ENCODE assay signal across 19 cellular contexts in genomic region chr2:144274131-144274530, GRCh38.
DNase-seq lines count a peak whose midpoint lies in the region; ATAC-seq, FAIRE-seq and TF ChIP-seq lines count a peak whose summit lies in the region.
"Had no signal": no experiment of that assay in that cellular context is flagged by ENCODE, and none has a peak within 500 bp of the region (broad histone marks: within the 10 kb centered on the region; RNA-seq: fewer than 3 reads in every experiment).

No MANE protein-coding gene starts in this region.

- H3K36me3 ChIP-seq in bronchial epithelial cell (ENCODE audit: control insufficient read depth, insufficient read depth, low read length) (no peaks in the 10 kb centered on the region), right lobe of liver (no peaks in the 10 kb centered on the region)

- FAIRE-seq in bronchial epithelial cell (lab: Jason Lieb, UNC), result no peak
- FAIRE-seq: G401.6 had no signal

- no peaks in the 10 kb centered on the region for H3K27me3 Mint-ChIP-seq in naive thymus-derived CD8-positive, alpha-beta T cell
- H3K27me3 Mint-ChIP-seq: CD4-positive, alpha-beta T cell had no signal

- WGBS in right lobe of liver (ENCODE audit: insufficient coverage, low coverage, low lambda C conversion rate, missing lambda C conversion rate), result 42% methylated on average over 2 of the region's 2 CpGs

- H3K4me1 Mint-ChIP-seq in naive thymus-derived CD8-positive, alpha-beta T cell, result peaks cover 4 to 21% (median 7%) of the 10 kb centered on the region in 4 donors

- H3K27me3 ChIP-seq in bronchial epithelial cell (ENCODE audit: control insufficient read depth, insufficient read depth, low read length), result no peaks in the 10 kb centered on the region
- no peaks in the 10 kb centered on the region for H3K27me3 ChIP-seq in right lobe of liver
- H3K27me3 ChIP-seq: BLaER1 treated with 17β-estradiol and CSF1 and Interleukin-3, amounts not matched to agents 10 nM and 100 nM had no signal

- TF ChIP-seq CTCF in bronchial epithelial cell (IDR thresholded peaks at IDR 0.05; ENCODE audit: insufficient read depth, low read length, severe bottlenecking), result no peak
- no peak for TF ChIP-seq CTCF in fibroblast of pulmonary artery (IDR thresholded peaks at IDR 0.05; ENCODE audit: low read length, missing control alignments)
- no peak for TF ChIP-seq CTCF in right lobe of liver (IDR thresholded peaks at IDR 0.05)

- peak in 3 of 4 donors; percentile 35 to 47 (median 44) for ATAC-seq in right lobe of liver
- ATAC-seq in naive thymus-derived CD8-positive, alpha-beta T cell, result no peak

- H3K9me3 Mint-ChIP-seq in naive thymus-derived CD8-positive, alpha-beta T cell, result no peaks in the 10 kb centered on the region
- H3K9me3 Mint-ChIP-seq: CD4-positive, alpha-beta T cell had no signal

- TF ChIP-seq POLR2A in right lobe of liver (IDR thresholded peaks at IDR 0.05), result no peak

- DNase-seq in EH (ENCODE audit: low read depth) (peak; percentile 6), bronchial epithelial cell (ENCODE audit: low read depth) (peak; percentile 7), fibroblast of pulmonary artery (ENCODE audit: low read depth) (peak; percentile 60), right lobe of liver (no peak), NCI-H1417 treated with DMSO at 0.1 percent for 48 hours (lab: John Stamatoyannopoulos, UW) (no peak), hepatic stellate cell (ENCODE audit: low spot score) (no peak)
- DNase-seq in naive thymus-derived CD8-positive, alpha-beta T cell, result no peak
- DNase-seq: AML-193; CD4-positive, alpha-beta T cell; DMS53; H9; NCI-H1092; NCI-H1436 treated with DMSO at 0.1 percent for 48 hours; NCI-H187 treated with DMSO at 0.1 percent for 48 hours; NCI-H526 treated with DMSO at 0.1 percent for 48 hours; RPMI8226; SHP77 treated with DMSO at 0.1 percent for 48 hours had no signal

- intact Hi-C loops in right lobe of liver (cut with DNase I), result no loop called here

- no peak overlapping the region for H3K4me3 Mint-ChIP-seq in naive thymus-derived CD8-positive, alpha-beta T cell
- H3K4me3 Mint-ChIP-seq: CD4-positive, alpha-beta T cell; H9 had no signal

- H3K4me1 ChIP-seq in right lobe of liver, result no peaks in the 10 kb centered on the region

- H3K9me3 ChIP-seq in right lobe of liver, result no peaks in the 10 kb centered on the region

- H3K27ac ChIP-seq in right lobe of liver, result no peak overlapping the region
- H3K27ac ChIP-seq: BLaER1 treated with 17β-estradiol and CSF1 and Interleukin-3, amounts not matched to agents 10 nM and 100 nM had no signal

- no peak overlapping the region for H3K27ac Mint-ChIP-seq in naive thymus-derived CD8-positive, alpha-beta T cell
- H3K27ac Mint-ChIP-seq: CD4-positive, alpha-beta T cell had no signal

- POLR2A ChIA-PET in naive thymus-derived CD8-positive, alpha-beta T cell (lab: Charles Lee), result no interaction called here

- H3K4me3 ChIP-seq in bronchial epithelial cell (ENCODE audit: low read depth, low read length) (no peak overlapping the region), fibroblast of pulmonary artery (replicated peaks; ENCODE audit: low read depth, low read length) (no peak overlapping the region), right lobe of liver (no peak overlapping the region)
- H3K4me3 ChIP-seq: BLaER1 treated with 17β-estradiol and CSF1 and Interleukin-3, amounts not matched to agents 10 nM and 100 nM had no signal

- peaks cover 0 to 4% (median 0%) of the 10 kb centered on the region in 3 donors for H3K36me3 Mint-ChIP-seq in naive thymus-derived CD8-positive, alpha-beta T cell

Comparison
In these comparisons a context has a peak if more than half of its experiments do, and no peak if none do; other contexts are left out.
1. DNase-seq: peak in EH (single experiment), bronchial epithelial cell (single experiment) and fibroblast of pulmonary artery (single experiment); none in right lobe of liver (0 of 3), NCI-H1417 treated with DMSO at 0.1 percent for 48 hours (single experiment), naive thymus-derived CD8-positive, alpha-beta T cell (0 of 10) and hepatic stellate cell (single experiment).
2. ATAC-seq: peak in right lobe of liver (3 of 4); none in naive thymus-derived CD8-positive, alpha-beta T cell (0 of 2).